ENCODE assay signal across 22 cellular contexts in the genomic region with DNA sequence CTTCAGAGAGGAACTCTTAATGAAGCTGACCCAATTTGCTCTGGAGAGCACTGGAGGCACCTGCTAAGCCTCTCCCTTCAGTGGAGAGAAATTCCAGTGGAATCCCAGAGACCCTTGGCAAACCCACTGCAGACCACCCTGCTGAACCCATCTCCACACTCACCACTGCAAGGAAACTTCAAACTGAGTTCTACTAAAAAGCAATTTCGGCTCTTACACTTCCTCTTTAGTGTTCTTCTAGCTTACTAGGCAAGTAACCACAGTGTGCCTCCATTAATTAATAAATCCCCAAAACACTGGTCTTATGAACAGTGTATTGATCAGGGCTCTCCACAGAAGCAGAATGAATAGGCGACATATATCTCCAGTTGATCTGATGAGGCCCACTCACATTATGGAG.
"Had no signal": no experiment of that assay in that cellular context is flagged by ENCODE, and none has a peak within 500 bp of the region (broad histone marks: within the 10 kb centered on the region; RNA-seq: fewer than 3 reads in every experiment).

No MANE protein-coding gene starts in this region.

- H3K4me3 ChIP-seq: MG63 had no signal

- H3K9me3 ChIP-seq: MG63, SK-N-SH had no signal

- FAIRE-seq: HepG2 had no signal

- DNase-seq: IMR-90, Karpas-422, KG1, MG63, NCI-H1092 treated with DMSO at 0.1 percent for 48 hours, NCI-H1436, NCI-H187, NCI-H2029, NCI-H2081 treated with DMSO at 0.1 percent for 48 hours, NCI-H2171, NCI-H226, NCI-H446, NCI-H510A, NCI-H524 treated with DMSO at 0.1 percent for 48 hours, NCI-H69, NCI-H774, PC-3, SHP77 treated with DMSO at 0.1 percent for 48 hours, SK-N-SH had no signal

- H3K36me3 ChIP-seq: MG63 had no signal

- ATAC-seq: HepG2, Panc1, PC-3, Right ventricle myocardium inferior had no signal
